Comparison of ENCODE assay signal across 25 cellular contexts in the genomic region with DNA sequence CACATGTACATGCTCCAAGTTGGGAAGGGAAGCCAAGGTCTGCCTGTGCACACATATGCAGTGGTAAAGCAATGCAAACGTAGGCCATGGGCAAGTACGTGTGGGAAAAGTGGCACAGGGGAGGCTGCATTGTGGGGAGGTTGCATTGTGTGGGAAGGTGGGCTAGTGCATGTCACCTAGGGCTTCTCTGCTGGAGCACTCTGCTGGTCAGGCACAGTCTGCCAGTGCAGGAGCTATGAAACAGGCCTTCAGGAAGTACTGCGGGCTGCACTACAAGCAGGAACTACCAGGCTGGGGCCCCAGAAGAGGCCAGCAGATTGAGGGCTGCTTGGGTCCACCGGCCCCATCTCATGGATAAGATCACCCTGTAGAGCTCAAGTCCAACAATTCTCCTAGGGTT.
DNase-seq lines count a peak whose midpoint lies in the region; ATAC-seq, FAIRE-seq and TF ChIP-seq lines count a peak whose summit lies in the region.
"Had no signal": no experiment of that assay in that cellular context is flagged by ENCODE, and none has a peak within 500 bp of the region (broad histone marks: within the 10 kb centered on the region; RNA-seq: fewer than 3 reads in every experiment).

No MANE protein-coding gene starts in this region.

- H3K36me3 ChIP-seq in H1 (ENCODE audit: control insufficient read depth in 2 of 4, insufficient read depth in 4 of 4, low read length in 3 of 4): no peaks in the 10 kb centered on the region
- H3K36me3 ChIP-seq in neuronal stem cell (replicated peaks in 1 of 2; ENCODE audit: control insufficient read depth in 2 of 2, insufficient read depth in 2 of 2, low read length in 2 of 2): no peaks in the 10 kb centered on the region
- H3K36me3 ChIP-seq in spleen: no peaks in the 10 kb centered on the region
- H3K36me3 ChIP-seq: BE2C, BLaER1 had no signal

- intact Hi-C loops in spleen (cut with DNase I; ENCODE audit: low total_unique reads): no loop called here

- H2AFZ ChIP-seq in H1 (ENCODE audit: low read length): no peak overlapping the region
- no peak overlapping the region for H2AFZ ChIP-seq in neuronal stem cell (ENCODE audit: low read length)

- no peaks in the 10 kb centered on the region for H3K27me3 Mint-ChIP-seq in T-helper 17 cell
- no peaks in the 10 kb centered on the region for H3K27me3 Mint-ChIP-seq in effector memory CD8-positive, alpha-beta T cell
- H3K27me3 Mint-ChIP-seq: CD4-positive, alpha-beta memory T cell; CD4-positive, CD25-positive, alpha-beta regulatory T cell had no signal

- no peaks in the 10 kb centered on the region for H3K79me2 ChIP-seq in H1 (ENCODE audit: control insufficient read depth in 1 of 2, insufficient read depth in 2 of 2, low read length in 2 of 2)

- no peak for FAIRE-seq in H1 (lab: Jason Lieb, UNC)
- FAIRE-seq: A204.1, D721Med, G401.6, GM12891, GM19239 had no signal

- H3K9me3 ChIP-seq in H1 (ENCODE audit: insufficient read depth in 2 of 2, low read depth in 1 of 2, low read length in 1 of 2) (peaks cover 3 to 6% of the 10 kb centered on the region in 2 experiments; a peak in 2 of 4 replicates), neuronal stem cell (replicated peaks in 1 of 2; ENCODE audit: control insufficient read depth in 2 of 2, insufficient read depth in 1 of 2, low read depth in 1 of 2, low read length in 2 of 2) (peaks cover 0 to 7% of the 10 kb centered on the region in 2 donors), spleen (peaks cover 0 to 71% (median 58%) of the 10 kb centered on the region in 8 donors), T-helper 17 cell (ENCODE audit: control insufficient read depth, low read length, poor library complexity, severe bottlenecking) (no peaks in the 10 kb centered on the region)
- H3K9me3 ChIP-seq: BE2C, Caco-2 had no signal

- no peak overlapping the region for H2AK5ac ChIP-seq in H1 (ENCODE audit: low read depth, low read length)
- no peak overlapping the region for H2AK5ac ChIP-seq in neuronal stem cell (ENCODE audit: low read depth, low read length)

- H2BK15ac ChIP-seq in H1 (ENCODE audit: low read length) (no peak overlapping the region), neuronal stem cell (ENCODE audit: low read length) (no peak overlapping the region)

- H2BK120ac ChIP-seq in H1 (replicated peaks; ENCODE audit: low read depth, low read length) (no peak overlapping the region), neuronal stem cell (ENCODE audit: low read depth, low read length) (no peak overlapping the region)

- no peak overlapping the region for H3K4me3 ChIP-seq in H1 (ENCODE audit: extremely low read depth in 1 of 4, insufficient read depth in 2 of 4, low read depth in 3 of 4, low read length in 4 of 4)
- peak overlapping the region in 1 of 2 donors; percentile 67 for H3K4me3 ChIP-seq in neuronal stem cell (ENCODE audit: low read length in 2 of 2)
- no peak overlapping the region for H3K4me3 ChIP-seq in spleen
- H3K4me3 ChIP-seq: BLaER1 had no signal

- H3K27me3 ChIP-seq in H1 (replicated peaks in 1 of 4; ENCODE audit: control insufficient read depth in 3 of 4, extremely low read depth in 1 of 4, insufficient read depth in 3 of 4, low read length in 3 of 4): no peaks in the 10 kb centered on the region
- no peaks in the 10 kb centered on the region for H3K27me3 ChIP-seq in neuronal stem cell (ENCODE audit: control insufficient read depth in 3 of 3, insufficient read depth in 3 of 3, low read depth in 1 of 3, low read length in 3 of 3)
- H3K27me3 ChIP-seq in spleen (replicated peaks in 1 of 7): no peaks in the 10 kb centered on the region
- H3K27me3 ChIP-seq: BE2C, BLaER1 had no signal

- H4K91ac ChIP-seq in H1 (replicated peaks; ENCODE audit: insufficient read length, low read length) (no peak overlapping the region), neuronal stem cell (ENCODE audit: low read depth, low read length, poor library complexity) (no peak overlapping the region)

- TF ChIP-seq CTCF in VCaP (conservative IDR thresholded peaks at IDR 0.05) (no peak), H1 (IDR thresholded peaks at IDR 0.05; ENCODE audit: control extremely low read depth in 1 of 3, insufficient read depth in 1 of 3, low read depth in 1 of 3, low read length in 3 of 3) (no peak), spleen (IDR thresholded peaks at IDR 0.05 in 8 of 11, conservative IDR thresholded peaks at IDR 0.05 in 3 of 11) (no peak)

- H3K36me3 Mint-ChIP-seq in T-helper 17 cell (ENCODE audit: low read depth): no peaks in the 10 kb centered on the region
- H3K36me3 Mint-ChIP-seq in effector memory CD8-positive, alpha-beta T cell (ENCODE audit: insufficient read depth): no peaks in the 10 kb centered on the region
- H3K36me3 Mint-ChIP-seq: CD14-positive monocyte; CD4-positive, alpha-beta memory T cell; CD4-positive, CD25-positive, alpha-beta regulatory T cell had no signal

- no peak overlapping the region for H4K8ac ChIP-seq in H1 (ENCODE audit: extremely low read depth, insufficient read depth, low read length)
- no peak overlapping the region for H4K8ac ChIP-seq in neuronal stem cell (ENCODE audit: low read depth, low read length)

- H3K14ac ChIP-seq in H1 (ENCODE audit: insufficient read length) (no peak overlapping the region), neuronal stem cell (ENCODE audit: low read length) (no peak overlapping the region)

- H3K9ac ChIP-seq in H1 (replicated peaks in 1 of 4; ENCODE audit: extremely low read depth in 1 of 4, low read depth in 3 of 4, low read length in 3 of 4): no peak overlapping the region
- no peak overlapping the region for H3K9ac ChIP-seq in neuronal stem cell (ENCODE audit: low read depth, low read length, poor library complexity)
- H3K9ac ChIP-seq: BLaER1 had no signal

- no peaks in the 10 kb centered on the region for H3K79me1 ChIP-seq in H1 (ENCODE audit: low read depth, low read length)
- H3K79me1 ChIP-seq in neuronal stem cell (ENCODE audit: low read depth, low read length): no peaks in the 10 kb centered on the region

- H2BK20ac ChIP-seq in H1 (ENCODE audit: low read length): no peak overlapping the region; the same call in 1 of the 2 replicates

- 73% methylated on average over 4 of the region's 4 CpGs; no CpG with 5 or more reads in 1 of the 2 experiments for WGBS in H1 (ENCODE audit: extremely low coverage in 1 of 2, insufficient coverage in 1 of 2, insufficient read length in 1 of 2, insufficient replicate concordance in 2 of 2, low coverage in 1 of 2, low lambda C conversion rate in 2 of 2, missing lambda C conversion rate in 1 of 2), 2 experiments
- no CpG with 5 or more reads among the region's 4 CpGs for WGBS in neuronal stem cell (ENCODE audit: extremely low coverage in 2 of 2, insufficient read length in 2 of 2, insufficient replicate concordance in 1 of 2), 2 donors
- 45 to 96% (median 90%) methylated on average over 3 to 4 of the region's 4 CpGs for whole genome bisulfite sequencing in spleen, 5 donors

- POLR2A ChIA-PET in H1 (lab: Charles Lee; ENCODE audit: partially characterized antibody): no interaction called here

- H2BK12ac ChIP-seq in H1 (ENCODE audit: low read depth, low read length): no peak overlapping the region
- no peak overlapping the region for H2BK12ac ChIP-seq in neuronal stem cell (ENCODE audit: low read length)

- H3K4me1 Mint-ChIP-seq in T-helper 17 cell: no peaks in the 10 kb centered on the region
- no peaks in the 10 kb centered on the region for H3K4me1 Mint-ChIP-seq in effector memory CD8-positive, alpha-beta T cell (ENCODE audit: low read depth in 2 of 2)
- H3K4me1 Mint-ChIP-seq: CD14-positive monocyte; CD4-positive, alpha-beta memory T cell; CD4-positive, CD25-positive, alpha-beta regulatory T cell had no signal

- no peak overlapping the region for H3K4me2 ChIP-seq in H1 (ENCODE audit: insufficient read depth in 1 of 2, low read depth in 2 of 2, low read length in 2 of 2)
- H3K4me2 ChIP-seq in neuronal stem cell (ENCODE audit: insufficient read depth, low read length, poor library complexity, severe bottlenecking): no peak overlapping the region
- H3K4me2 ChIP-seq: BLaER1 had no signal

- peak overlapping the region; percentile 53 for H3K4ac ChIP-seq in H1 (replicated peaks; ENCODE audit: insufficient read length, low read depth, low read length)
- no peak overlapping the region for H3K4ac ChIP-seq in neuronal stem cell (ENCODE audit: low read length)

- no peaks in the 10 kb centered on the region for H3K23me2 ChIP-seq in H1 (ENCODE audit: low read depth, low read length)

- TF ChIP-seq RAD21 in H1 (IDR thresholded peaks at IDR 0.05 in 1 of 2, conservative IDR thresholded peaks at IDR 0.05 in 1 of 2; ENCODE audit: low read depth in 2 of 2, low read length in 2 of 2): no peak

- no peaks in the 10 kb centered on the region for H4K20me1 ChIP-seq in H1 (replicated peaks in 1 of 2; ENCODE audit: control insufficient read depth in 1 of 2, insufficient read depth in 2 of 2, low read length in 2 of 2)
- H4K20me1 ChIP-seq: BLaER1 had no signal

- DNase-seq in H1 (ENCODE audit: low read depth in 1 of 2, low spot score in 2 of 2) (no peak), neuronal stem cell (ENCODE audit: low spot score) (no peak), spleen (peak; percentile 24), inferior parietal cortex (ENCODE audit: extremely low spot score) (no peak), NOMO-1 treated with DMSO at 0.1 percent for 48 hours (lab: John Stamatoyannopoulos, UW; ENCODE audit: unreplicated experiment) (no peak), T-helper 17 cell (no peak)
- no peak for DNase-seq in effector memory CD8-positive, alpha-beta T cell
- DNase-seq: 8988T; ACHN; BE2C; C1 segment of cervical spinal cord; Caco-2; Calu3; CD4-positive, alpha-beta memory T cell; CD4-positive, CD25-positive, alpha-beta regulatory T cell; DMS79 treated with DMSO at 0.1 percent for 48 hours; GF-D8 had no signal

- no peak overlapping the region for H4K5ac ChIP-seq in H1 (ENCODE audit: insufficient read length, low read depth, low read length)

- no peak overlapping the region; the same call in 1 of the 2 replicates for H2BK5ac ChIP-seq in H1 (ENCODE audit: low read depth, low read length)
- no peak overlapping the region for H2BK5ac ChIP-seq in neuronal stem cell (ENCODE audit: low read length)

- no peak for TF ChIP-seq EP300 in H1 (IDR thresholded peaks at IDR 0.05; ENCODE audit: borderline replicate concordance in 1 of 2, low read depth in 2 of 2, low read length in 2 of 2)

- no peak overlapping the region for H3K23ac ChIP-seq in H1 (ENCODE audit: insufficient read length)
- H3K23ac ChIP-seq in neuronal stem cell (ENCODE audit: low read depth, low read length, poor library complexity): peak overlapping the region; percentile 11

- CTCF ChIA-PET in H1 (lab: Charles Lee; ENCODE audit: partially characterized antibody): no interaction called here

- H3K56ac ChIP-seq in H1 (replicated peaks; ENCODE audit: insufficient read length, low read depth, low read length): no peak overlapping the region

- H3K9me3 Mint-ChIP-seq in effector memory CD8-positive, alpha-beta T cell: peaks cover 15 to 18% of the 10 kb centered on the region in 2 donors

- no peak overlapping the region for H3K18ac ChIP-seq in H1 (ENCODE audit: extremely low read depth, low read length)
- no peak overlapping the region for H3K18ac ChIP-seq in neuronal stem cell (ENCODE audit: low read length)

- no peak overlapping the region for H3K27ac Mint-ChIP-seq in T-helper 17 cell
- H3K27ac Mint-ChIP-seq in effector memory CD8-positive, alpha-beta T cell: no peak overlapping the region
- H3K27ac Mint-ChIP-seq: CD14-positive monocyte; CD4-positive, alpha-beta memory T cell; CD4-positive, CD25-positive, alpha-beta regulatory T cell had no signal

- TF ChIP-seq POLR2A in H1 (IDR thresholded peaks at IDR 0.05; ENCODE audit: control extremely low read depth in 1 of 2, low read depth in 2 of 2, low read length in 2 of 2) (no peak), spleen (IDR thresholded peaks at IDR 0.05) (no peak)

- H3K4me3 Mint-ChIP-seq in T-helper 17 cell: no peak overlapping the region
- H3K4me3 Mint-ChIP-seq in effector memory CD8-positive, alpha-beta T cell: no peak overlapping the region
- H3K4me3 Mint-ChIP-seq: CD14-positive monocyte; CD4-positive, alpha-beta memory T cell; CD4-positive, CD25-positive, alpha-beta regulatory T cell had no signal

- ATAC-seq in T-helper 17 cell: no peak
- ATAC-seq in effector memory CD8-positive, alpha-beta T cell (replicated peaks): no peak

- no peaks in the 10 kb centered on the region for H3K4me1 ChIP-seq in H1 (replicated peaks in 1 of 4; ENCODE audit: control insufficient read depth in 3 of 4, insufficient read depth in 4 of 4, low read length in 3 of 4)
- H3K4me1 ChIP-seq in neuronal stem cell (ENCODE audit: control insufficient read depth in 2 of 2, insufficient read depth in 1 of 2, low read depth in 1 of 2, low read length in 2 of 2): no peaks in the 10 kb centered on the region
- H3K4me1 ChIP-seq in spleen: no peaks in the 10 kb centered on the region
- H3K4me1 ChIP-seq: BE2C, BLaER1, Caco-2 had no signal

- H3K27ac ChIP-seq in VCaP (peak overlapping the region; percentile 63), H1 (ENCODE audit: low read depth, low read length) (no peak overlapping the region), neuronal stem cell (replicated peaks; ENCODE audit: low read length) (no peak overlapping the region), spleen (no peak overlapping the region)
- H3K27ac ChIP-seq: BLaER1 had no signal
